Comparison of ENCODE assay signal across 24 cellular contexts in genomic region chr5:1983401-1983800, GRCh38.
"Had no signal": no experiment of that assay in that cellular context is flagged by ENCODE, and none has a peak within 500 bp of the region (broad histone marks: within the 10 kb centered on the region; RNA-seq: fewer than 3 reads in every experiment).

No MANE protein-coding gene starts in this region.

- ATAC-seq: activated CD4-positive, alpha-beta T cell treated with anti-CD3 and anti-CD28 coated beads for 36 hours; activated T-helper 17 cell treated with anti-CD3 and anti-CD28 coated beads, Interleukin-2, amount 50 U/mL, for 72 hours had no signal

- H3K4me3 Mint-ChIP-seq: activated CD4-positive, alpha-beta memory T cell treated with anti-CD3 and anti-CD28 coated beads, Interleukin-2, amount 10 ng/mL, durations not matched to agents 7 days and 5 days; activated CD4-positive, alpha-beta T cell treated with anti-CD3 and anti-CD28 coated beads for 36 hours; activated naive CD4-positive, alpha-beta T cell treated with anti-CD3 and anti-CD28 coated beads for 36 hours; activated naive CD8-positive, alpha-beta T cell; activated T-helper 17 cell treated with anti-CD3 and anti-CD28 coated beads, Interleukin-2, amount 50 U/mL, for 72 hours had no signal

- H3K36me3 Mint-ChIP-seq: activated naive CD8-positive, alpha-beta T cell had no signal

- H3K9me3 Mint-ChIP-seq: activated CD4-positive, alpha-beta memory T cell treated with anti-CD3 and anti-CD28 coated beads, Interleukin-2, amount 10 ng/mL, durations not matched to agents 7 days and 5 days had no signal

- H3K4me3 ChIP-seq: SK-N-MC had no signal

- H3K27ac Mint-ChIP-seq: activated CD4-positive, alpha-beta memory T cell treated with anti-CD3 and anti-CD28 coated beads, Interleukin-2, amount 10 ng/mL, durations not matched to agents 7 days and 5 days; activated CD4-positive, alpha-beta T cell treated with anti-CD3 and anti-CD28 coated beads for 36 hours; activated naive CD4-positive, alpha-beta T cell treated with anti-CD3 and anti-CD28 coated beads for 36 hours; activated naive CD8-positive, alpha-beta T cell; activated T-helper 17 cell treated with anti-CD3 and anti-CD28 coated beads, Interleukin-2, amount 50 U/mL, for 72 hours had no signal

- H3K4me1 Mint-ChIP-seq: activated CD4-positive, alpha-beta memory T cell treated with anti-CD3 and anti-CD28 coated beads, Interleukin-2, amount 10 ng/mL, durations not matched to agents 7 days and 5 days; activated CD4-positive, alpha-beta T cell treated with anti-CD3 and anti-CD28 coated beads for 36 hours; activated T-helper 17 cell treated with anti-CD3 and anti-CD28 coated beads, Interleukin-2, amount 50 U/mL, for 72 hours had no signal

- DNase-seq: activated CD4-positive, alpha-beta memory T cell treated with anti-CD3 and anti-CD28 coated beads, Interleukin-2, amount 10 ng/mL, durations not matched to agents 7 days and 5 days; activated CD4-positive, alpha-beta T cell treated with anti-CD3 and anti-CD28 coated beads for 36 hours; activated CD4-positive, alpha-beta T cell treated with anti-CD3 and anti-CD28 coated beads, Interleukin-2, amount 50 U/mL, for 1 hour; activated gamma-delta T cell; activated naive CD4-positive, alpha-beta T cell treated with anti-CD3 and anti-CD28 coated beads for 36 hours; activated T-cell treated with anti-CD3 and anti-CD28 coated beads for 4 hours; activated T-cell treated with anti-CD3 and anti-CD28 coated beads, Interleukin-2, amount 50 U/mL, for 48 hours; caudate nucleus; KG1; NCI-H1092; NCI-H1417; NCI-H1694; NCI-H2029; NCI-H2107; NCI-H2171 treated with DMSO at 0.1 percent for 48 hours; NCI-H226; NCI-H510A; NCI-H526 treated with DMSO at 0.1 percent for 48 hours; NCI-H82; T-helper 1 cell had no signal

- H3K27ac ChIP-seq: SK-N-MC, VCaP had no signal
